In the genomic region with DNA sequence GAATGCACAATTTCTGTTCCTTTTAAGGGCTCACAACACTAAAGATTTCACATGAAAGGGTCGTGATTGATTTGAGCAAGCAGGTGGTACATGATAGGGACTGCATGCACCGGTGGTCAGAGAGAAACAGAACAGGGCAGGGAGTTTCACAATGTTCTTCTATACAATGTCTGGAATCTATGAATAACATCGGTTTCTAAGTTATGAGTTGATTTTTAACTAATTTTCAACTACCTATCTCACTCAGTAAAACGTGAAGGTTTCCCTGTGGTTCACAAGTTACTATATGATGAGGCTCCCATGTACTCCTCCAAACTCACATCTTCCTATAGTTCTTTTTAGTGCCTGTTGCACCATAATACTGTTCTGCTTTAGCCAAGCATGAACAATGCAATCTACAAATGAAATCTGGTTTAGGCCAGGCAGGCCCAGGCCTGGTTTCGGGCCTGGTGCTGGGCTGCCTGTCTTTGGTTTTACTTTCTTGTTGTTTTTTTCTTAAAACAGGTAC, we compare ENCODE assay signal across 13 cellular contexts. TPM values are rescaled to one million over a fixed set of nuclear protein-coding genes. Genes with fewer than 3 reads are reported as not detected.
DNase-seq lines count a peak whose midpoint lies in the region; ATAC-seq, FAIRE-seq and TF ChIP-seq lines count a peak whose summit lies in the region.
"Not testable (repeated sequence)": the region's sequence is repeated elsewhere in the genome, so short reads cannot be mapped to it uniquely, and the experiment has no call there.
"Had no signal": no experiment of that assay in that cellular context is flagged by ENCODE, and none has a peak within 500 bp of the region (broad histone marks: within the 10 kb centered on the region; RNA-seq: fewer than 3 reads in every experiment).

No MANE protein-coding gene starts in this region.

- TF ChIP-seq POLR2A in GM12891 (IDR thresholded peaks at IDR 0.05; ENCODE audit: low read depth, low read length), result not testable (repeated sequence)

- CTCF ChIA-PET in T-cell (lab: Charles Lee), result interaction anchor here in 1 of 2 donors (1.9 kb wide), 1 partner anchor 26 kb away, joined by 5 read pairs; no protein-coding TSS in a partner anchor

- H3K27me3 Mint-ChIP-seq in T-cell, result not testable (repeated sequence)

- H3K36me3 Mint-ChIP-seq in T-cell, result not testable (repeated sequence)

- peaks cover 35 to 60% (median 38%) of the 10 kb centered on the region in 3 donors for H3K4me1 Mint-ChIP-seq in T-cell

- DNase-seq in GM12891 (ENCODE audit: insufficient read length, low spot score); T-cell: not testable (repeated sequence)
- peak; percentile 4 for DNase-seq in renal cortical epithelial cell (ENCODE audit: low read depth)

- peak overlapping the region; percentile 62 to 72 for H3K27ac Mint-ChIP-seq in T-cell

- H3K4me3 Mint-ChIP-seq in T-cell, result not testable (repeated sequence)

- ATAC-seq in GM18907 (IDR thresholded peaks at IDR 0.05; ENCODE audit: unreplicated experiment) (peak; percentile 82), GM19468 (IDR thresholded peaks at IDR 0.05; ENCODE audit: extremely low read depth, unreplicated experiment) (peak; percentile 66), HG02571 (IDR thresholded peaks at IDR 0.05; ENCODE audit: unreplicated experiment) (peak; percentile 44), HG02981 (IDR thresholded peaks at IDR 0.05; ENCODE audit: unreplicated experiment) (peak; percentile 78), HG03354 (IDR thresholded peaks at IDR 0.05; ENCODE audit: poor library complexity, severe bottlenecking, unreplicated experiment) (peak; percentile 83)
- not testable (repeated sequence) for ATAC-seq in T-cell (replicated peaks in 1 of 4)

- FAIRE-seq in GM12891 (lab: Jason Lieb, UNC), result peak; percentile 85

- H3K9me3 Mint-ChIP-seq in T-cell, result not testable (repeated sequence)

- POLR2A ChIA-PET in T-cell (lab: Charles Lee), result not testable (repeated sequence)

RNA-seq across cellular contexts. Expression of gene CLECL1, which starts 19.8 kb away (rescaled TPM):
- polyA plus RNA-seq in GM12891 (2012; ENCODE audit: low read depth, missing spikeins), result 24.6 TPM
- 1 to 10 TPM; 1.1 to 4.4 (median 2.9) TPM for total RNA-seq in T-cell
- total RNA-seq in renal cortical epithelial cell, result not detected in 2 replicates
- total RNA-seq: HepG2, M059J, myocyte, urinary bladder had no signal
- polyA plus RNA-seq: CD4-positive, CD25-positive, alpha-beta regulatory T cell; HepG2 had no signal

RNA-seq across cellular contexts. Expression of gene CLEC2D, which starts 43.6 kb away (rescaled TPM):
- polyA plus RNA-seq in GM12891 (2012; ENCODE audit: low read depth, missing spikeins), result 29.9 TPM
- total RNA-seq in T-cell, result 100 to 1,000 TPM; 217 to 338 (median 311) TPM
- total RNA-seq in renal cortical epithelial cell, result 1.2 and 2.2 TPM in 2 replicates

RNA-seq across cellular contexts. Expression of gene CD69, which starts 47.6 kb away (rescaled TPM):
- polyA plus RNA-seq in GM12891 (2012; ENCODE audit: low read depth, missing spikeins), result 23.7 TPM
- total RNA-seq in T-cell, result 100 to 1,000 TPM in 2 of 5 donors, 10 to 100 TPM in 3; 36.7 to 746 (median 39.4) TPM
- 0.25 and 1.2 TPM in 2 replicates for total RNA-seq in renal cortical epithelial cell
- total RNA-seq: HepG2, myocyte had no signal
- polyA plus RNA-seq: HepG2 had no signal

Comparison
In these comparisons a context has a peak if more than half of its experiments do, and no peak if none do; other contexts are left out.
1. RNA of gene CLEC2D, which starts 43.6 kb away (total RNA-seq): 217 to 338 TPM in T-cell; 1.2 to 2.2 TPM in renal cortical epithelial cell; every median in the first group is over 10 times any median in the second.
2. RNA of gene CD69, which starts 47.6 kb away (total RNA-seq): 36.7 to 746 TPM in T-cell; 0.25 to 1.2 TPM in renal cortical epithelial cell; every median in the first group is over 10 times any median in the second.